20 cellular contexts compared by ENCODE assay signal in the genomic region with DNA sequence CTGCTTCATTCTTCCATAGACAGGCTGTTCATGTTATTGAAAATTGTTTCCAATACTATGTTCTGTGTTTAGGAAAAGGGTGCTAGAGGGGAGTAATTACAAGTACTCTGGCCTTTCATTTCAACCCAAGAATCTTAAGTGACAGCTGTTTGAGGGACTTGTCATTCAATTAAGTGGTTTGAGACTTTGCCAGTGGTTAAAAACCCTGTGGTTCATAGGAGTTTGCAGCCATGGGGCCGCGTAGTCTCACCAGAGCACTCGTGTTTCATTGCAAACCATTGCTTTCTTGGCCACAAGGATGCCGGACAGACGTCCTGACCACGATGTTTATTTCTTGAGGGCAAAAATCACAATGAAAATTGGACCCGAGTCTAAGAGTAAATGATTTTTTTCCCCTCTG.
"Had no signal": no experiment of that assay in that cellular context is flagged by ENCODE, and none has a peak within 500 bp of the region (broad histone marks: within the 10 kb centered on the region; RNA-seq: fewer than 3 reads in every experiment).

No MANE protein-coding gene starts in this region.

- H2AFZ ChIP-seq: hepatocyte had no signal

- H3K27ac ChIP-seq: hepatocyte, psoas muscle, right lobe of liver, spleen, tibial artery, upper lobe of left lung, uterus had no signal

- H3K4me3 ChIP-seq: hepatocyte, psoas muscle, right lobe of liver, spleen, tibial artery, upper lobe of left lung, uterus had no signal

- ATAC-seq: left colon; naive thymus-derived CD4-positive, alpha-beta T cell; psoas muscle; right lobe of liver; stimulated activated memory B cell treated with anti-CD40 and anti-IgM and Interleukin-4, amounts not matched to agents 10 μg/mL and 1 μg/mL and 100 μg/mL, for 72 hours had no signal

- H3K36me3 ChIP-seq: right lobe of liver, spleen, tibial artery, upper lobe of left lung, uterus had no signal

- DNase-seq: effector CD4-positive, alpha-beta T cell; endodermal cell; erythroblast; foreskin melanocyte; head of caudate nucleus; left colon; naive thymus-derived CD4-positive, alpha-beta T cell; nephron progenitor cell; psoas muscle; retina; right lobe of liver; spleen; stimulated activated CD4-positive, alpha-beta T cell treated with anti-CD3 and anti-CD28 coated beads, Interleukin-15, amount 100 ng/mL, for 24 hours; stimulated activated CD4-positive, alpha-beta T cell treated with anti-CD3 and anti-CD28 coated beads, Interleukin-1b, Interleukin-23, amount 100 ng/mL, for 48 hours; stimulated activated CD4-positive, alpha-beta T cell treated with anti-CD3 and anti-CD28 coated beads, Interleukin-4, amount 100 ng/mL, for 24 hours; tibial artery; upper lobe of left lung; uterus had no signal

- H3K4me2 ChIP-seq: hepatocyte had no signal

- H3K27me3 ChIP-seq: hepatocyte, right lobe of liver, spleen, tibial artery, upper lobe of left lung, uterus had no signal

- H3K79me2 ChIP-seq: hepatocyte had no signal

- H3K9me3 ChIP-seq: psoas muscle, right lobe of liver, spleen, tibial artery, upper lobe of left lung, uterus had no signal

- H3K4me1 ChIP-seq: right lobe of liver, spleen, tibial artery, upper lobe of left lung, uterus had no signal
